29 cellular contexts compared by ENCODE assay signal in the genomic region with DNA sequence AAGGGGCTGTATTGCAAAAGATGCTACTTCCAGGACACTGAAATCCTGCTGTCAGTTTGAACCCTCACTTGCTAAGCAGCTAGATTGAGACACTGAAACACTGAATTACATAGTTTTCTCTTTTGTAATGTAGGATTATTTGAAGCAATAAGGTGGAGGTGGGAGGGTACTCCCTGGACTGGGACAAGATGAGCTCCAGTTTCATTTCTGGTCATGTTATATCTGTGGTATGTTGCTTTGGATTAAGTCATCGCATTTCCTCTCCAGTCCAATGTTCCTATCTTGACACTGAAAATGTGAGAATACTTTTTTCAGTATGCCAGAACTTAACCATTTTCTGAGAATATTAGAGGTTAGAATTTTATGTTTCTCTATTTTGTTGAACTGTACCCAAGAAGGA.
"Had no signal": no experiment of that assay in that cellular context is flagged by ENCODE, and none has a peak within 500 bp of the region (broad histone marks: within the 10 kb centered on the region; RNA-seq: fewer than 3 reads in every experiment).

No MANE protein-coding gene starts in this region.

- H3K4me3 Mint-ChIP-seq: activated naive CD4-positive, alpha-beta T cell treated with anti-CD3 and anti-CD28 coated beads for 36 hours; immature natural killer cell; naive thymus-derived CD4-positive, alpha-beta T cell; neural crest cell; stimulated activated naive B cell treated with anti-CD40 and anti-IgM and Interleukin-4, amounts not matched to agents 10 μg/mL and 1 μg/mL and 100 μg/mL, for 72 hours; T-helper 1 cell treated with Interleukin-12 subunit alpha and Interleukin-12 subunit beta and Interleukin-4 antibody, amounts not matched to agents 30 μg/mL and 1 μg/mL, for 36 hours had no signal

- ATAC-seq: activated CD4-positive, CD25-positive, alpha-beta regulatory T cell treated with anti-CD3 and anti-CD28 coated beads, Interleukin-2, amount 50 U/mL, for 24 hours; gastroesophageal sphincter; left colon; naive thymus-derived CD4-positive, alpha-beta T cell; stimulated activated naive B cell treated with anti-CD40 and anti-IgM and Interleukin-4, amounts not matched to agents 10 μg/mL and 1 μg/mL and 100 μg/mL, for 72 hours had no signal

- DNase-seq: activated CD4-positive, alpha-beta T cell treated with anti-CD3 and anti-CD28 coated beads for 48 hours; activated CD4-positive, alpha-beta T cell treated with anti-CD3 and anti-CD28 coated beads, Interleukin-2, amount 50 U/mL, for 48 hours; activated CD8-positive, alpha-beta memory T cell treated with anti-CD3 and anti-CD28 coated beads for 24 hours; activated effector memory CD4-positive, alpha-beta T cell treated with anti-CD3 and anti-CD28 coated beads, Interleukin-2, amount 50 U/mL, for 16 hours; activated naive CD4-positive, alpha-beta T cell treated with anti-CD3 and anti-CD28 coated beads for 36 hours; amygdala; colonic mucosa; effector CD8-positive, alpha-beta T cell; head of caudate nucleus; hippocampal formation; immature natural killer cell; kidney; left colon; midbrain; naive thymus-derived CD4-positive, alpha-beta T cell; occipital lobe; stimulated activated CD4-positive, alpha-beta T cell treated with anti-CD3 and anti-CD28 coated beads, Interleukin-1b, Interleukin-23, amount 100 ng/mL, for 48 hours; stimulated activated naive B cell treated with anti-CD40 and anti-IgM and Interleukin-4, amounts not matched to agents 10 μg/mL and 1 μg/mL and 100 μg/mL, for 72 hours; stomach; SW 1271; T-helper 9 cell; tibial artery; WERI-Rb-1 had no signal

- H3K27ac ChIP-seq: colonic mucosa, gastroesophageal sphincter, right atrium auricular region, stomach, tibial artery, WERI-Rb-1 had no signal

- H3K4me1 ChIP-seq: colonic mucosa, gastroesophageal sphincter, right atrium auricular region, stomach, tibial artery had no signal

- H3K27ac Mint-ChIP-seq: activated naive CD4-positive, alpha-beta T cell treated with anti-CD3 and anti-CD28 coated beads for 36 hours; immature natural killer cell; naive thymus-derived CD4-positive, alpha-beta T cell; stimulated activated naive B cell treated with anti-CD40 and anti-IgM and Interleukin-4, amounts not matched to agents 10 μg/mL and 1 μg/mL and 100 μg/mL, for 72 hours; T-helper 1 cell treated with Interleukin-12 subunit alpha and Interleukin-12 subunit beta and Interleukin-4 antibody, amounts not matched to agents 30 μg/mL and 1 μg/mL, for 36 hours had no signal

- H3K9me3 ChIP-seq: colonic mucosa, gastroesophageal sphincter, right atrium auricular region, stomach, tibial artery had no signal

- H3K9me3 Mint-ChIP-seq: activated naive CD4-positive, alpha-beta T cell treated with anti-CD3 and anti-CD28 coated beads for 36 hours; immature natural killer cell; T-helper 1 cell treated with Interleukin-12 subunit alpha and Interleukin-12 subunit beta and Interleukin-4 antibody, amounts not matched to agents 30 μg/mL and 1 μg/mL, for 36 hours had no signal

- H3K4me2 ChIP-seq: smooth muscle cell had no signal

- H3K4me1 Mint-ChIP-seq: immature natural killer cell; naive thymus-derived CD4-positive, alpha-beta T cell; stimulated activated naive B cell treated with anti-CD40 and anti-IgM and Interleukin-4, amounts not matched to agents 10 μg/mL and 1 μg/mL and 100 μg/mL, for 72 hours had no signal

- H3K4me3 ChIP-seq: colonic mucosa, gastroesophageal sphincter, right atrium auricular region, smooth muscle cell, stomach, tibial artery had no signal

- H3K36me3 Mint-ChIP-seq: immature natural killer cell; stimulated activated naive B cell treated with anti-CD40 and anti-IgM and Interleukin-4, amounts not matched to agents 10 μg/mL and 1 μg/mL and 100 μg/mL, for 72 hours had no signal

- H3K27me3 ChIP-seq: colonic mucosa, right atrium auricular region had no signal

- H3K36me3 ChIP-seq: colonic mucosa, gastroesophageal sphincter, right atrium auricular region, stomach, tibial artery, WERI-Rb-1 had no signal
